In genomic region chr5:14685757-14686156, GRCh38 we compare ENCODE assay signal across 8 cellular contexts. TPM values are rescaled to one million over a fixed set of nuclear protein-coding genes. Genes with fewer than 3 reads are reported as not detected.
A peak's percentile ranks its signal among the peaks of the same experiment; 100 is the strongest.
DNase-seq lines count a peak whose midpoint lies in the region; TF ChIP-seq lines count a peak whose summit lies in the region.

No MANE protein-coding gene starts in this region.

- no peak overlapping the region for H2AFZ ChIP-seq in GM23248

- H3K27ac ChIP-seq in GM23248 (no peak overlapping the region), right atrium auricular region (peak overlapping the region; percentile 72 to 75)

- in situ Hi-C loops in GM23248 (cut with MboI), result no loop called here

- 56 to 61% methylated on average over 6 of the region's 6 CpGs for WGBS in GM23248 (ENCODE audit: low coverage in 1 of 2, low lambda C conversion rate in 2 of 2, missing lambda C conversion rate in 2 of 2), 2 experiments

- H3K27me3 ChIP-seq in GM23248 (replicated peaks; ENCODE audit: insufficient read depth) (no peaks in the 10 kb centered on the region), right atrium auricular region (no peaks in the 10 kb centered on the region)

- peaks cover 27% of the 10 kb centered on the region for H3K79me2 ChIP-seq in GM23248 (ENCODE audit: insufficient read depth)

- no peak overlapping the region for H3K4me2 ChIP-seq in GM23248 (ENCODE audit: unreplicated experiment)

- no peaks in the 10 kb centered on the region for H3K9me2 ChIP-seq in GM23248 (ENCODE audit: insufficient read depth)

- H4K20me1 ChIP-seq in GM23248 (ENCODE audit: insufficient read depth), result no peaks in the 10 kb centered on the region

- TF ChIP-seq CTCF in right atrium auricular region (IDR thresholded peaks at IDR 0.05), result peak; percentile 51 to 79

- H3K9me3 ChIP-seq in GM23248 (ENCODE audit: low read depth), result no peaks in the 10 kb centered on the region
- H3K9me3 ChIP-seq in right atrium auricular region, result peaks cover 0 to 8% of the 10 kb centered on the region in 2 donors

- peaks cover 37% of the 10 kb centered on the region for H3K36me3 ChIP-seq in GM23248 (ENCODE audit: low read depth)
- H3K36me3 ChIP-seq in right atrium auricular region, result peaks cover 61% of the 10 kb centered on the region

- no peak overlapping the region for H3K9ac ChIP-seq in GM23248

- H3K4me1 ChIP-seq in GM23248 (ENCODE audit: insufficient read depth) (no peaks in the 10 kb centered on the region), right atrium auricular region (peaks cover 0 to 40% of the 10 kb centered on the region in 2 donors)

- H3F3A ChIP-seq in GM23248 (ENCODE audit: insufficient read depth), result peaks cover 7% of the 10 kb centered on the region; the same call in 1 of the 2 replicates

- H3K4me3 ChIP-seq in GM23248 (no peak overlapping the region), right atrium auricular region (no peak overlapping the region)
- H3K4me3 ChIP-seq in Jurkat, Clone E6-1 (ENCODE audit: low read length), result no peak overlapping the region

- peak; percentile 73 for DNase-seq in activated CD8-positive, alpha-beta memory T cell treated with anti-CD3 and anti-CD28 coated beads for 24 hours
- no peak for DNase-seq in activated CD8-positive, alpha-beta memory T cell treated with anti-CD3 and anti-CD28 coated beads, Interleukin-2, amount 50 U/mL, for 48 hours
- DNase-seq in GM23248 (peak; percentile 79), RPMI7951 (ENCODE audit: low read depth) (peak; percentile 63), amniotic epithelial cell (ENCODE audit: low read depth) (peak; percentile 62), right atrium auricular region (ENCODE audit: low spot score) (no peak), smooth muscle cell of the brain vasculature (ENCODE audit: low read depth, low spot score) (peak; percentile 49)
- DNase-seq in Jurkat, Clone E6-1 (ENCODE audit: low read depth, low spot score), result peak; percentile 55

RNA-seq across cellular contexts. Expression of gene OTULIN, which starts 21.2 kb away (rescaled TPM):
- 24.4 and 36.8 TPM in 2 replicates for total RNA-seq in GM23248 (2014; rRNA removed; shearing (Covaris generic))
- 12.8 and 13.7 TPM in 2 replicates for polyA plus RNA-seq in GM23248 (2016; fragmentation: Nextera tagmentation; extraction: Ambion mirVana)
- polyA plus RNA-seq in Jurkat, Clone E6-1 (2012; ENCODE audit: insufficient read depth, insufficient read length), result 43.3 TPM
- total RNA-seq in RPMI7951 (2014; rRNA removed; shearing (Covaris generic)), result 16.6 and 21.1 TPM in 2 replicates
- 10 to 100 TPM; 13.9 to 29.9 TPM for total RNA-seq in right atrium auricular region

Comparison
In these comparisons a context has a peak if more than half of its experiments do, and no peak if none do; other contexts are left out.
1. DNase-seq: peak in activated CD8-positive, alpha-beta memory T cell treated with anti-CD3 and anti-CD28 coated beads for 24 hours (single experiment), GM23248 (single experiment), Jurkat, Clone E6-1 (single experiment), RPMI7951 (single experiment), amniotic epithelial cell (single experiment) and smooth muscle cell of the brain vasculature (single experiment); none in activated CD8-positive, alpha-beta memory T cell treated with anti-CD3 and anti-CD28 coated beads, Interleukin-2, amount 50 U/mL, for 48 hours (single experiment) and right atrium auricular region (single experiment).